11 cellular contexts compared by ENCODE assay signal in genomic region chr16:2469399-2470233, GRCh38. TPM values are rescaled to one million over a fixed set of nuclear protein-coding genes. Genes with fewer than 3 reads are reported as not detected.
A peak's percentile ranks its signal among the peaks of the same experiment; 100 is the strongest.
DNase-seq lines count a peak whose midpoint lies in the region; ATAC-seq and TF ChIP-seq lines count a peak whose summit lies in the region.
"Had no signal": no experiment of that assay in that cellular context is flagged by ENCODE, and none has a peak within 500 bp of the region (broad histone marks: within the 10 kb centered on the region; RNA-seq: fewer than 3 reads in every experiment).

No MANE protein-coding gene starts in this region.

- no peak for ATAC-seq in activated naive CD4-positive, alpha-beta T cell treated with anti-CD3 and anti-CD28 coated beads, Interleukin-2, amount 50 U/mL, for 72 hours
- ATAC-seq in stimulated activated effector memory CD8-positive, alpha-beta T cell treated with anti-CD3 and anti-CD28 coated beads, Interleukin-12 subunit alpha, Interleukin-12 subunit beta, amount 100 ng/mL, for 72 hours = no peak

- no peak for TF ChIP-seq POLR2A in vagina (IDR thresholded peaks at IDR 0.05)

- no peaks in the 10 kb centered on the region for H3K9me3 ChIP-seq in vagina

- no peak for DNase-seq in activated naive CD4-positive, alpha-beta T cell treated with anti-CD3 and anti-CD28 coated beads, Interleukin-2, amount 50 U/mL, for 72 hours (ENCODE audit: low spot score in 2 of 2)
- peak; percentile 62 for DNase-seq in NAMALWA (ENCODE audit: low spot score)
- no peak for DNase-seq in stimulated activated effector memory CD8-positive, alpha-beta T cell treated with anti-CD3 and anti-CD28 coated beads, Interleukin-12 subunit alpha, Interleukin-12 subunit beta, amount 100 ng/mL, for 72 hours (ENCODE audit: low spot score in 2 of 2)
- no peak for DNase-seq in OCI-M1 (lab: John Stamatoyannopoulos, UW)
- no peak for DNase-seq in vagina (ENCODE audit: extremely low spot score in 2 of 2)
- DNase-seq in NCI-H1436 treated with DMSO at 0.1 percent for 48 hours (lab: John Stamatoyannopoulos, UW) = no peak
- DNase-seq: activated CD4-positive, alpha-beta T cell treated with anti-CD3 and anti-CD28 coated beads for 4 hours; NCI-H2227 treated with DMSO at 0.1 percent for 48 hours had no signal

- no peak overlapping the region for H3K4me3 ChIP-seq in vagina

- peaks cover 4% of the 10 kb centered on the region for H3K27me3 ChIP-seq in vagina

- H3K4me1 Mint-ChIP-seq in activated naive CD4-positive, alpha-beta T cell treated with anti-CD3 and anti-CD28 coated beads, Interleukin-2, amount 50 U/mL, for 24 hours = peaks cover 10% of the 10 kb centered on the region
- peaks cover 32% of the 10 kb centered on the region for H3K4me1 Mint-ChIP-seq in brain
- H3K4me1 Mint-ChIP-seq in stimulated activated effector memory CD8-positive, alpha-beta T cell treated with anti-CD3 and anti-CD28 coated beads, Interleukin-12 subunit alpha, Interleukin-12 subunit beta, amount 100 ng/mL, for 72 hours = peaks cover 26% of the 10 kb centered on the region

- peak overlapping the region; percentile 60 for H3K27ac Mint-ChIP-seq in activated naive CD4-positive, alpha-beta T cell treated with anti-CD3 and anti-CD28 coated beads, Interleukin-2, amount 50 U/mL, for 24 hours
- H3K27ac Mint-ChIP-seq in activated naive CD4-positive, alpha-beta T cell treated with anti-CD3 and anti-CD28 coated beads, Interleukin-2, amount 50 U/mL, for 72 hours = no peak overlapping the region
- peak overlapping the region; percentile 58 to 89 (median 77) for H3K27ac Mint-ChIP-seq in brain
- peak overlapping the region; percentile 81 for H3K27ac Mint-ChIP-seq in stimulated activated effector memory CD8-positive, alpha-beta T cell treated with anti-CD3 and anti-CD28 coated beads, Interleukin-12 subunit alpha, Interleukin-12 subunit beta, amount 100 ng/mL, for 72 hours

- peaks cover 23% of the 10 kb centered on the region for H3K27me3 Mint-ChIP-seq in activated naive CD4-positive, alpha-beta T cell treated with anti-CD3 and anti-CD28 coated beads, Interleukin-2, amount 50 U/mL, for 24 hours
- H3K27me3 Mint-ChIP-seq in brain = peaks cover 6% of the 10 kb centered on the region

- TF ChIP-seq CTCF in brain (conservative IDR thresholded peaks at IDR 0.05) (no peak), vagina (IDR thresholded peaks at IDR 0.05) (no peak)

- H3K4me1 ChIP-seq in vagina = peaks cover 60% of the 10 kb centered on the region

- no peak overlapping the region for H3K4me3 Mint-ChIP-seq in activated naive CD4-positive, alpha-beta T cell treated with anti-CD3 and anti-CD28 coated beads, Interleukin-2, amount 50 U/mL, for 24 hours
- peak overlapping the region; percentile 34 to 79 (median 52) for H3K4me3 Mint-ChIP-seq in brain
- H3K4me3 Mint-ChIP-seq in stimulated activated effector memory CD8-positive, alpha-beta T cell treated with anti-CD3 and anti-CD28 coated beads, Interleukin-12 subunit alpha, Interleukin-12 subunit beta, amount 100 ng/mL, for 72 hours = peak overlapping the region; percentile 53

- H3K27ac ChIP-seq in vagina = no peak overlapping the region

- intact Hi-C loops in vagina (cut with DNase I) = no loop called here

- no peaks in the 10 kb centered on the region for H3K36me3 ChIP-seq in vagina

- no peaks in the 10 kb centered on the region for H3K9me3 Mint-ChIP-seq in activated naive CD4-positive, alpha-beta T cell treated with anti-CD3 and anti-CD28 coated beads, Interleukin-2, amount 50 U/mL, for 24 hours
- H3K9me3 Mint-ChIP-seq in activated naive CD4-positive, alpha-beta T cell treated with anti-CD3 and anti-CD28 coated beads, Interleukin-2, amount 50 U/mL, for 72 hours = no peaks in the 10 kb centered on the region
- H3K9me3 Mint-ChIP-seq in brain = no peaks in the 10 kb centered on the region
- no peaks in the 10 kb centered on the region for H3K9me3 Mint-ChIP-seq in stimulated activated effector memory CD8-positive, alpha-beta T cell treated with anti-CD3 and anti-CD28 coated beads, Interleukin-12 subunit alpha, Interleukin-12 subunit beta, amount 100 ng/mL, for 72 hours

- H3K36me3 Mint-ChIP-seq in activated naive CD4-positive, alpha-beta T cell treated with anti-CD3 and anti-CD28 coated beads, Interleukin-2, amount 50 U/mL, for 24 hours = no peaks in the 10 kb centered on the region
- peaks cover 0 to 6% of the 10 kb centered on the region in 2 donors for H3K36me3 Mint-ChIP-seq in activated naive CD4-positive, alpha-beta T cell treated with anti-CD3 and anti-CD28 coated beads, Interleukin-2, amount 50 U/mL, for 72 hours
- no peaks in the 10 kb centered on the region for H3K36me3 Mint-ChIP-seq in brain
- H3K36me3 Mint-ChIP-seq in stimulated activated effector memory CD8-positive, alpha-beta T cell treated with anti-CD3 and anti-CD28 coated beads, Interleukin-12 subunit alpha, Interleukin-12 subunit beta, amount 100 ng/mL, for 72 hours = no peaks in the 10 kb centered on the region

RNA-seq across cellular contexts. Expression of gene NTN3, which starts 1.5 kb away (rescaled TPM):
- total RNA-seq in activated naive CD4-positive, alpha-beta T cell treated with anti-CD3 and anti-CD28 coated beads, Interleukin-2, amount 50 U/mL, for 72 hours = not detected
- polyA plus RNA-seq in brain (ENCODE audit: insufficient read depth, low read depth, low replicate concordance) = 0.58 TPM
- total RNA-seq in vagina = not detected
- total RNA-seq: myocyte had no signal

RNA-seq across cellular contexts. Expression of gene TBC1D24, which starts 5.3 kb away (rescaled TPM):
- 10 to 100 TPM in 1 of 2 donors, 1 to 10 TPM in 1; 7.8 to 10.6 TPM for total RNA-seq in activated naive CD4-positive, alpha-beta T cell treated with anti-CD3 and anti-CD28 coated beads, Interleukin-2, amount 50 U/mL, for 72 hours
- polyA plus RNA-seq in brain (ENCODE audit: insufficient read depth, low read depth, low replicate concordance) = 23.3 TPM
- 9.6 TPM for total RNA-seq in vagina

RNA-seq across cellular contexts. Expression of gene TEDC2, which starts 9.7 kb away (rescaled TPM):
- total RNA-seq in activated naive CD4-positive, alpha-beta T cell treated with anti-CD3 and anti-CD28 coated beads, Interleukin-2, amount 50 U/mL, for 72 hours = 10 to 100 TPM; 20.9 to 32.3 TPM
- polyA plus RNA-seq in brain (ENCODE audit: insufficient read depth, low read depth, low replicate concordance) = 20.4 TPM
- total RNA-seq in vagina = 2.5 TPM

RNA-seq across cellular contexts. Expression of gene CCNF, which starts 40.4 kb away (rescaled TPM):
- total RNA-seq in activated naive CD4-positive, alpha-beta T cell treated with anti-CD3 and anti-CD28 coated beads, Interleukin-2, amount 50 U/mL, for 72 hours = 100 to 1,000 TPM in 1 of 2 donors, 10 to 100 TPM in 1; 64.8 to 111 TPM
- 17.3 TPM for polyA plus RNA-seq in brain (ENCODE audit: insufficient read depth, low read depth, low replicate concordance)
- total RNA-seq in vagina = 2.5 TPM

RNA-seq across cellular contexts. Expression of gene ATP6V0C, which starts 44.1 kb away (rescaled TPM):
- 100 to 1,000 TPM in 1 of 2 donors, 10 to 100 TPM in 1; 94.4 to 127 TPM for total RNA-seq in activated naive CD4-positive, alpha-beta T cell treated with anti-CD3 and anti-CD28 coated beads, Interleukin-2, amount 50 U/mL, for 72 hours
- polyA plus RNA-seq in brain (ENCODE audit: insufficient read depth, low read depth, low replicate concordance) = 403 TPM
- total RNA-seq in vagina = 133 TPM

Comparison
In these comparisons a context has a peak if more than half of its experiments do, and no peak if none do; other contexts are left out.
1. H3K27ac Mint-ChIP-seq: peak in activated naive CD4-positive, alpha-beta T cell treated with anti-CD3 and anti-CD28 coated beads, Interleukin-2, amount 50 U/mL, for 24 hours (single experiment), brain (5 of 5) and stimulated activated effector memory CD8-positive, alpha-beta T cell treated with anti-CD3 and anti-CD28 coated beads, Interleukin-12 subunit alpha, Interleukin-12 subunit beta, amount 100 ng/mL, for 72 hours (single experiment); none in activated naive CD4-positive, alpha-beta T cell treated with anti-CD3 and anti-CD28 coated beads, Interleukin-2, amount 50 U/mL, for 72 hours (0 of 2).